Comparison of ENCODE assay signal across 8 cellular contexts in the genomic region with DNA sequence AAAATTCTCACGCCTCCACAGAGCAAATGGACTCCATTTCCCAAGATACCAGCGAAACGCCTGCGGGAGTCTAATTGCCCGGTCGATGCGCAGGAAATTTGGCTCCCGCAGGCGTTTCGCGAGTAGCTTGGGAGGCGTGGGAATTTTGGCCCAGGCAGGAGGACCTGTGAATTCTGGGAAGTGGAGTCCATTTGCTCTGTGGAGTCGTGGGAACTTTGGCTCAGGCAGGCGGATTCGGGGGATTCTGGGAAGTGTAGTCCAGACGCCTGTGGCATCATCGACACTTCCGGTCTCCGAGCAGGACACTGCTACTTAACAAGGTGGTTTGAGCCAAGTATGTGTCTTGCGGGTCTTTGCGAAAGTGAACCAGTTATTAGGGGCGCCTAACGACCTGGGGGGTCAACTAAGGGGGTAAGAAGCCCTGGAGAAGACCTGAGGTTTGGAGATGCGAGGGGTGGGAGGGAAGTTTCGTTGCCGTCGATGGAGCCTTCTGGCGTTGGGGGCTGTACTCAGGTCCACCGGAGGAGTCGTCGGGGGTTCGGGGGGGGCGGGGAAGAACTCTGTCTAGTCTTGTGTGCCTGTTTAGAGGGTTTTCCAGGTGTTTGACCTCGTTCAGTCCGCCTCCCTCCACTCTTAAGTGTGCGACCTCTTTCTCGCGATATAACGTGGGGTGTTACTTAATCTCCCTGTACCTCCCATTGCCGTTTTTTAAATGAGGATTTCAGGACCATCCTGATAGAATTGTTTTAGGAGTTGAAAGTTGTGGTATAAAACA. TPM values are rescaled to one million over a fixed set of nuclear protein-coding genes. Genes with fewer than 3 reads are reported as not detected.
DNase-seq lines count a peak whose midpoint lies in the region; ATAC-seq, FAIRE-seq and TF ChIP-seq lines count a peak whose summit lies in the region.

A gene (plus strand): TSS at position 277 of the 775 bp plus-strand sequence. CDS start 4,356 bp downstream, outside the sequence.

- peak within 1 kb of the TSS; percentile 87 for H2AFZ ChIP-seq in neuronal stem cell (ENCODE audit: low read length)

- H3K4ac ChIP-seq in neuronal stem cell (ENCODE audit: low read length): no peak within 1 kb of the TSS

- H3K79me1 ChIP-seq in neuronal stem cell (ENCODE audit: low read depth, low read length): peaks cover 2% of the 10 kb centered on the region

- no CpG with 5 or more reads among the region's 40 CpGs for WGBS in neuronal stem cell (ENCODE audit: extremely low coverage in 2 of 2, insufficient read length in 2 of 2, insufficient replicate concordance in 1 of 2), 2 donors

- peaks cover 0 to 2% of the 10 kb centered on the region in 2 donors for H3K4me1 ChIP-seq in neuronal stem cell (ENCODE audit: control insufficient read depth in 2 of 2, insufficient read depth in 1 of 2, low read depth in 1 of 2, low read length in 2 of 2)
- no peaks in the 10 kb centered on the region for H3K4me1 ChIP-seq in stomach smooth muscle (ENCODE audit: control insufficient read depth, insufficient read depth, low read length)

- H3K27ac ChIP-seq in neuronal stem cell (replicated peaks; ENCODE audit: low read length): no peak within 1 kb of the TSS
- H3K27ac ChIP-seq in stomach smooth muscle (ENCODE audit: low read length): peak within 1 kb of the TSS; percentile 42

- H2BK12ac ChIP-seq in neuronal stem cell (ENCODE audit: low read length): no peak within 1 kb of the TSS

- peak; percentile 39 for DNase-seq in D721Med (ENCODE audit: insufficient read length, low spot score)
- peak; percentile 93 for DNase-seq in MG63
- DNase-seq in SK-MEL-5 (ENCODE audit: low read depth, low spot score): peak; percentile 97
- DNase-seq in activated naive CD4-positive, alpha-beta T cell treated with anti-CD3 and anti-CD28 coated beads, Interleukin-2, amount 50 U/mL, for 16 hours: peak; percentile 65
- peak; percentile 97 for DNase-seq in globus pallidus (ENCODE audit: low spot score)
- DNase-seq in neuronal stem cell (ENCODE audit: low spot score): peak; percentile 92

- H3K18ac ChIP-seq in neuronal stem cell (ENCODE audit: low read length): peak within 1 kb of the TSS; percentile 67

- H3K9me3 ChIP-seq in MG63 (peaks cover 6% of the 10 kb centered on the region), neuronal stem cell (replicated peaks in 1 of 2; ENCODE audit: control insufficient read depth in 2 of 2, insufficient read depth in 1 of 2, low read depth in 1 of 2, low read length in 2 of 2) (peaks cover 0 to 4% of the 10 kb centered on the region in 2 donors), stomach smooth muscle (ENCODE audit: control insufficient read depth in 2 of 2, low read length in 2 of 2) (peaks cover 10 to 12% of the 10 kb centered on the region in 2 donors)

- H4K8ac ChIP-seq in neuronal stem cell (ENCODE audit: low read depth, low read length): no peak within 1 kb of the TSS

- H3K27me3 ChIP-seq in MG63 (no peaks in the 10 kb centered on the region), neuronal stem cell (ENCODE audit: control insufficient read depth in 3 of 3, insufficient read depth in 3 of 3, low read depth in 1 of 3, low read length in 3 of 3) (no peaks in the 10 kb centered on the region), stomach smooth muscle (ENCODE audit: control insufficient read depth in 1 of 2, insufficient read depth in 2 of 2, low read length in 2 of 2) (no peaks in the 10 kb centered on the region)

- H3K14ac ChIP-seq in neuronal stem cell (ENCODE audit: low read length): no peak within 1 kb of the TSS

- no peak within 1 kb of the TSS for H4K91ac ChIP-seq in neuronal stem cell (ENCODE audit: low read depth, low read length, poor library complexity)

- no peak within 1 kb of the TSS for H2BK120ac ChIP-seq in neuronal stem cell (ENCODE audit: low read depth, low read length)

- H2AK5ac ChIP-seq in neuronal stem cell (ENCODE audit: low read depth, low read length): no peak within 1 kb of the TSS

- H3K4me3 ChIP-seq in MG63 (peak within 1 kb of the TSS; percentile 63), neuronal stem cell (ENCODE audit: low read length in 2 of 2) (peak within 1 kb of the TSS; percentile 74 to 97), stomach smooth muscle (ENCODE audit: low read length in 2 of 2) (peak within 1 kb of the TSS; percentile 82 to 95)

- H3K9ac ChIP-seq in neuronal stem cell (ENCODE audit: low read depth, low read length, poor library complexity): peak within 1 kb of the TSS; percentile 77
- peak within 1 kb of the TSS; percentile 55 to 69 for H3K9ac ChIP-seq in stomach smooth muscle (ENCODE audit: low read length in 2 of 2)

- H3K36me3 ChIP-seq in MG63 (no peaks in the 10 kb centered on the region), neuronal stem cell (replicated peaks in 1 of 2; ENCODE audit: control insufficient read depth in 2 of 2, insufficient read depth in 2 of 2, low read length in 2 of 2) (peaks cover 0 to 8% of the 10 kb centered on the region in 2 donors), stomach smooth muscle (ENCODE audit: control insufficient read depth in 2 of 2, insufficient read depth in 2 of 2, low read length in 2 of 2) (peaks cover 5 to 8% of the 10 kb centered on the region in 2 donors)

- no peak within 1 kb of the TSS for H2BK15ac ChIP-seq in neuronal stem cell (ENCODE audit: low read length)

- H3K4me2 ChIP-seq in neuronal stem cell (ENCODE audit: insufficient read depth, low read length, poor library complexity, severe bottlenecking): peak within 1 kb of the TSS; percentile 73

- in situ Hi-C loops in SK-MEL-5 (cut with HindIII; ENCODE audit: low pct_unique_long_range_greater_than_20kb, low sequenced_read_pairs): no loop called here

- TF ChIP-seq CTCF in D721Med (IDR thresholded peaks at IDR 0.05; ENCODE audit: insufficient read depth, missing control alignments): no peak

- FAIRE-seq in D721Med (lab: Jason Lieb, UNC): peak; percentile 60

- H2BK5ac ChIP-seq in neuronal stem cell (ENCODE audit: low read length): no peak within 1 kb of the TSS

- no peak within 1 kb of the TSS for H3K23ac ChIP-seq in neuronal stem cell (ENCODE audit: low read depth, low read length, poor library complexity)

- peak; percentile 78 for ATAC-seq in GM21786 (IDR thresholded peaks at IDR 0.05; ENCODE audit: unreplicated experiment)

RNA-seq across cellular contexts. Expression of the gene that starts here (rescaled TPM):
- total RNA-seq in MG63 (2014; rRNA removed; shearing (Covaris generic); ENCODE audit: low replicate concordance): 2.3 and 4.5 TPM in 2 replicates
- 7.5 and 7.9 TPM in 2 replicates for total RNA-seq in SK-MEL-5 (2014; rRNA removed; shearing (Covaris generic))
- polyA plus RNA-seq in SK-MEL-5 (2015; cell fraction: cytosol; rRNA removed): 1.9 and 3.1 TPM in 2 replicates
- polyA plus RNA-seq in SK-MEL-5 (2015; cell fraction: nucleus; rRNA removed): 36.6 and 43.1 TPM in 2 replicates
- polyA plus RNA-seq in neuronal stem cell (2013, experiment 1 of 2): 5.5 TPM
- polyA plus RNA-seq in neuronal stem cell (2013, experiment 2 of 2): 5.3 TPM

Comparison
In these comparisons a context has a peak if more than half of its experiments do, and no peak if none do; other contexts are left out.
1. DNase-seq: peak in every context shown above with its lines; median percentile 97 in SK-MEL-5; 97 in globus pallidus; 93 in MG63; 92 in neuronal stem cell; 65 in activated naive CD4-positive, alpha-beta T cell treated with anti-CD3 and anti-CD28 coated beads, Interleukin-2, amount 50 U/mL, for 16 hours; 39 in D721Med.